ENCODE assay signal across 2 cellular contexts in the genomic region with DNA sequence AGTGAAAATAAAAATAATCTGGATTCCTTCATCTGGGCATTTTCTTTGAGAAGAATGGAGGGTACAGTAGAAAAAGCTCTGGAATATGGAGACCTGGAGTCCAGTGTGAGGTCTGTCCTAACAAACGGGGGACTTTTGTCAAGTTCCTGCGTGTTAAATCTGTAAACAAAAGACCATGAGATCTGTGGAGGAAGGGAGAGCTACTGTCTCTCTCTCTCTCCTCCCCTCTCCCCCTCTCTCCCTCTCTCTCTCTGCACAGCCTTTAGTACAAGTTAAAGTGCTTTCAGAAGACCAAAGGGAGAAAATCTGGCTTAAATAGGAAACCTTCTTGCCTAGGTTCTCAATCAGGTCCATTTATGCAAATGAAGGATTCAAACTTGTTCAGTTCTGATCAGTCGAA.
TF ChIP-seq lines count a peak whose summit lies in the region.

No MANE protein-coding gene starts in this region.

TF ChIP-seq in GM23338, 12 proteins besides CTCF, POLR2A, EP300 and RAD21 (continued from another document):
- TF ChIP-seq, protein P1, sequence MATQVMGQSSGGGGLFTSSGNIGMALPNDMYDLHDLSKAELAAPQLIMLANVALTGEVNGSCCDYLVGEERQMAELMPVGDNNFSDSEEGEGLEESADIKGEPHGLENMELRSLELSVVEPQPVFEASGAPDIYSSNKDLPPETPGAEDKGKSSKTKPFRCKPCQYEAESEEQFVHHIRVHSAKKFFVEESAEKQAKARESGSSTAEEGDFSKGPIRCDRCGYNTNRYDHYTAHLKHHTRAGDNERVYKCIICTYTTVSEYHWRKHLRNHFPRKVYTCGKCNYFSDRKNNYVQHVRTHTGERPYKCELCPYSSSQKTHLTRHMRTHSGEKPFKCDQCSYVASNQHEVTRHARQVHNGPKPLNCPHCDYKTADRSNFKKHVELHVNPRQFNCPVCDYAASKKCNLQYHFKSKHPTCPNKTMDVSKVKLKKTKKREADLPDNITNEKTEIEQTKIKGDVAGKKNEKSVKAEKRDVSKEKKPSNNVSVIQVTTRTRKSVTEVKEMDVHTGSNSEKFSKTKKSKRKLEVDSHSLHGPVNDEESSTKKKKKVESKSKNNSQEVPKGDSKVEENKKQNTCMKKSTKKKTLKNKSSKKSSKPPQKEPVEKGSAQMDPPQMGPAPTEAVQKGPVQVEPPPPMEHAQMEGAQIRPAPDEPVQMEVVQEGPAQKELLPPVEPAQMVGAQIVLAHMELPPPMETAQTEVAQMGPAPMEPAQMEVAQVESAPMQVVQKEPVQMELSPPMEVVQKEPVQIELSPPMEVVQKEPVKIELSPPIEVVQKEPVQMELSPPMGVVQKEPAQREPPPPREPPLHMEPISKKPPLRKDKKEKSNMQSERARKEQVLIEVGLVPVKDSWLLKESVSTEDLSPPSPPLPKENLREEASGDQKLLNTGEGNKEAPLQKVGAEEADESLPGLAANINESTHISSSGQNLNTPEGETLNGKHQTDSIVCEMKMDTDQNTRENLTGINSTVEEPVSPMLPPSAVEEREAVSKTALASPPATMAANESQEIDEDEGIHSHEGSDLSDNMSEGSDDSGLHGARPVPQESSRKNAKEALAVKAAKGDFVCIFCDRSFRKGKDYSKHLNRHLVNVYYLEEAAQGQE (IDR thresholded peaks at IDR 0.05; ENCODE audit: unreplicated experiment), result no peak
- no peak for TF ChIP-seq ZNF331 (CRISPR knock-in tag; IDR thresholded peaks at IDR 0.05; ENCODE audit: low read depth)
- no peak for TF ChIP-seq EZH2phosphoT487 (IDR thresholded peaks at IDR 0.05; ENCODE audit: unreplicated experiment)
- no peak for TF ChIP-seq EZH2 (IDR thresholded peaks at IDR 0.05; ENCODE audit: low read depth, unreplicated experiment)

TF ChIP-seq in WTC11, 78 proteins besides CTCF, POLR2A, EP300 and RAD21 (continued from another document):
- TF ChIP-seq, protein P2, sequence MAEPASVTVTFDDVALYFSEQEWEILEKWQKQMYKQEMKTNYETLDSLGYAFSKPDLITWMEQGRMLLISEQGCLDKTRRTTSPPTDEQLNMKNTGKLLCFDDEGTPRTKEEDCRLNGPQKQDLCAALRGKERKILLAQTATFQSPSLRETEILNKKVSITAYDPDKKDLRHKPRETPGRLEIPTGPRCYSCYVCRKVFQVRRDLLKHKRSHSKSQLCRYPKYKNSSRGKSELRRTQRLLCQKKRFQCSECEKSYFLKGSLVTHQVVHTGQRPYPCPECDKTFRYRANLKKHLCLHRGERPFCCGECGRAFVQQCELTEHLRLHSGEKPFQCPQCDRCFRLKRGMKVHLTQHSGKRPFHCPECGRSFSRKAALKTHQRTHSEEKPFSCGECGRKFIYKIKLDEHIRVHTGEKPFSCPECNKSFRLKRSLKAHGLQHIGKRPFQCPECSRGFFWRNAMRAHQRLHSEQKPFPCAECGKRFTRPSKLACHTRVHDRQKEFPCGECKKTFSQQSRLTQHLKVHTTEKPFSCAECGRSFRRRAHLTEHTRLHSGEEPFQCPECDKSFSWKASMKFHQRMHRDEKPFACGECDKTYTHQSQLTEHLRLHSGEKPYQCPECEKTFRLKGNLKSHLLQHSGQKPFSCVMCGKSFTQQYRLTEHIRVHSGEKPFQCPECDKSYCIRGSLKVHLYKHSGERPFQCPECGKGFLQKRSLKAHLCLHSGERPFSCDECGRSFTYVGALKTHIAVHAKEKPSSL (CRISPR knock-in tag; conservative IDR thresholded peaks at IDR 0.05), result no peak
